15 cellular contexts compared by ENCODE assay signal in genomic region chr4:128141866-128142265, GRCh38.
DNase-seq lines count a peak whose midpoint lies in the region; ATAC-seq and TF ChIP-seq lines count a peak whose summit lies in the region.
"Had no signal": no experiment of that assay in that cellular context is flagged by ENCODE, and none has a peak within 500 bp of the region (broad histone marks: within the 10 kb centered on the region; RNA-seq: fewer than 3 reads in every experiment).

No MANE protein-coding gene starts in this region.

- DNase-seq in AG10803 (ENCODE audit: low read depth): peak; percentile 1
- peak; percentile 2 for DNase-seq in EL
- peak; percentile 25 for DNase-seq in dermis blood vessel endothelial cell
- DNase-seq in iris pigment epithelial cell (ENCODE audit: low read depth): peak; percentile 11
- DNase-seq in occipital lobe (lab: John Stamatoyannopoulos, UW): no peak
- no peak for DNase-seq in NCI-H1930 (lab: John Stamatoyannopoulos, UW)
- DNase-seq: ACHN; C1 segment of cervical spinal cord; Calu3; CD4-positive, alpha-beta T cell; DMS 273 treated with DMSO at 0.1 percent for 48 hours; DMS79 treated with DMSO at 0.1 percent for 48 hours; GDM1 had no signal

- TF ChIP-seq CTCF in AG10803 (conservative IDR thresholded peaks at IDR 0.05; ENCODE audit: low read length): no peak

- no peak overlapping the region for H3K4me3 ChIP-seq in AG10803 (ENCODE audit: low read length)

- no peak for ATAC-seq in HG03460 (IDR thresholded peaks at IDR 0.05; ENCODE audit: unreplicated experiment)
- ATAC-seq: HCT116 had no signal

Comparison
In these comparisons a context has a peak if more than half of its experiments do, and no peak if none do; other contexts are left out.
1. DNase-seq: peak in AG10803 (single experiment), EL (single experiment), dermis blood vessel endothelial cell (single experiment) and iris pigment epithelial cell (single experiment); none in occipital lobe (single experiment) and NCI-H1930 (0 of 2).